ENCODE assay signal across 5 cellular contexts in genomic region chr10:38364073-38364472, GRCh38.
A peak's percentile ranks its signal among the peaks of the same experiment; 100 is the strongest.
DNase-seq lines count a peak whose midpoint lies in the region; ATAC-seq lines count a peak whose summit lies in the region.
"Not testable (repeated sequence)": the region's sequence is repeated elsewhere in the genome, so short reads cannot be mapped to it uniquely, and the experiment has no call there.

No MANE protein-coding gene starts in this region.

- H3K9me3 Mint-ChIP-seq in activated CD4-positive, alpha-beta T cell treated with anti-CD3 and anti-CD28 coated beads, Interleukin-2, amount 10 ng/mL, durations not matched to agents 7 days and 5 days; activated T-helper 17 cell treated with anti-CD3 and anti-CD28 coated beads, Interleukin-2, amount 50 U/mL, for 72 hours; activated naive CD4-positive, alpha-beta T cell treated with anti-CD3 and anti-CD28 coated beads, Interleukin-2, amount 50 U/mL, for 72 hours; stimulated activated naive CD8-positive, alpha-beta T cell treated with anti-CD3 and anti-CD28 coated beads, Interleukin-15, Interleukin-2, amounts not matched to agents 100 ng/mL and 50 ng/mL, for 24 hours: not testable (repeated sequence)

- not testable (repeated sequence) for H3K27me3 Mint-ChIP-seq in T-helper 17 cell; activated CD4-positive, alpha-beta T cell treated with anti-CD3 and anti-CD28 coated beads, Interleukin-2, amount 10 ng/mL, durations not matched to agents 7 days and 5 days; activated T-helper 17 cell treated with anti-CD3 and anti-CD28 coated beads, Interleukin-2, amount 50 U/mL, for 72 hours; stimulated activated naive CD8-positive, alpha-beta T cell treated with anti-CD3 and anti-CD28 coated beads, Interleukin-15, Interleukin-2, amounts not matched to agents 100 ng/mL and 50 ng/mL, for 24 hours

- not testable (repeated sequence) for DNase-seq in T-helper 17 cell; activated CD4-positive, alpha-beta T cell treated with anti-CD3 and anti-CD28 coated beads, Interleukin-2, amount 10 ng/mL, durations not matched to agents 7 days and 5 days; activated naive CD4-positive, alpha-beta T cell treated with anti-CD3 and anti-CD28 coated beads, Interleukin-2, amount 50 U/mL, for 72 hours (ENCODE audit: low spot score in 2 of 2)

- CTCF ChIA-PET in activated CD4-positive, alpha-beta T cell treated with anti-CD3 and anti-CD28 coated beads, Interleukin-2, amount 10 ng/mL, durations not matched to agents 7 days and 5 days (lab: Charles Lee) = not testable (repeated sequence)

- POLR2A ChIA-PET in activated CD4-positive, alpha-beta T cell treated with anti-CD3 and anti-CD28 coated beads, Interleukin-2, amount 10 ng/mL, durations not matched to agents 7 days and 5 days (lab: Charles Lee) = not testable (repeated sequence)

- not testable (repeated sequence) for H3K9me3 ChIP-seq in T-helper 17 cell (ENCODE audit: control insufficient read depth, low read length, poor library complexity, severe bottlenecking)

- ATAC-seq in T-helper 17 cell = not testable (repeated sequence)
- peak; percentile 85 for ATAC-seq in activated T-helper 17 cell treated with anti-CD3 and anti-CD28 coated beads, Interleukin-2, amount 50 U/mL, for 72 hours (replicated peaks)
- peak; percentile 40 to 68 for ATAC-seq in activated naive CD4-positive, alpha-beta T cell treated with anti-CD3 and anti-CD28 coated beads, Interleukin-2, amount 50 U/mL, for 72 hours

- H3K27ac Mint-ChIP-seq in T-helper 17 cell; activated naive CD4-positive, alpha-beta T cell treated with anti-CD3 and anti-CD28 coated beads, Interleukin-2, amount 50 U/mL, for 72 hours: not testable (repeated sequence)
- peak overlapping the region; percentile 46 for H3K27ac Mint-ChIP-seq in activated CD4-positive, alpha-beta T cell treated with anti-CD3 and anti-CD28 coated beads, Interleukin-2, amount 10 ng/mL, durations not matched to agents 7 days and 5 days
- peak overlapping the region; percentile 46 for H3K27ac Mint-ChIP-seq in activated T-helper 17 cell treated with anti-CD3 and anti-CD28 coated beads, Interleukin-2, amount 50 U/mL, for 72 hours
- H3K27ac Mint-ChIP-seq in stimulated activated naive CD8-positive, alpha-beta T cell treated with anti-CD3 and anti-CD28 coated beads, Interleukin-15, Interleukin-2, amounts not matched to agents 100 ng/mL and 50 ng/mL, for 24 hours = peak overlapping the region; percentile 12

- peaks cover 16% of the 10 kb centered on the region for H3K4me1 Mint-ChIP-seq in T-helper 17 cell
- H3K4me1 Mint-ChIP-seq in activated CD4-positive, alpha-beta T cell treated with anti-CD3 and anti-CD28 coated beads, Interleukin-2, amount 10 ng/mL, durations not matched to agents 7 days and 5 days; activated T-helper 17 cell treated with anti-CD3 and anti-CD28 coated beads, Interleukin-2, amount 50 U/mL, for 72 hours; stimulated activated naive CD8-positive, alpha-beta T cell treated with anti-CD3 and anti-CD28 coated beads, Interleukin-15, Interleukin-2, amounts not matched to agents 100 ng/mL and 50 ng/mL, for 24 hours (ENCODE audit: low read depth): not testable (repeated sequence)

- H3K4me3 Mint-ChIP-seq in T-helper 17 cell = peak overlapping the region; percentile 39
- not testable (repeated sequence) for H3K4me3 Mint-ChIP-seq in activated CD4-positive, alpha-beta T cell treated with anti-CD3 and anti-CD28 coated beads, Interleukin-2, amount 10 ng/mL, durations not matched to agents 7 days and 5 days; stimulated activated naive CD8-positive, alpha-beta T cell treated with anti-CD3 and anti-CD28 coated beads, Interleukin-15, Interleukin-2, amounts not matched to agents 100 ng/mL and 50 ng/mL, for 24 hours
- peak overlapping the region; percentile 16 for H3K4me3 Mint-ChIP-seq in activated T-helper 17 cell treated with anti-CD3 and anti-CD28 coated beads, Interleukin-2, amount 50 U/mL, for 72 hours

- H3K36me3 Mint-ChIP-seq in T-helper 17 cell (ENCODE audit: low read depth); activated naive CD4-positive, alpha-beta T cell treated with anti-CD3 and anti-CD28 coated beads, Interleukin-2, amount 50 U/mL, for 72 hours: not testable (repeated sequence)
- H3K36me3 Mint-ChIP-seq in activated CD4-positive, alpha-beta T cell treated with anti-CD3 and anti-CD28 coated beads, Interleukin-2, amount 10 ng/mL, durations not matched to agents 7 days and 5 days (ENCODE audit: low read depth) = peaks cover 40% of the 10 kb centered on the region
- peaks cover 98% of the 10 kb centered on the region for H3K36me3 Mint-ChIP-seq in activated T-helper 17 cell treated with anti-CD3 and anti-CD28 coated beads, Interleukin-2, amount 50 U/mL, for 72 hours (ENCODE audit: low read depth)
- H3K36me3 Mint-ChIP-seq in stimulated activated naive CD8-positive, alpha-beta T cell treated with anti-CD3 and anti-CD28 coated beads, Interleukin-15, Interleukin-2, amounts not matched to agents 100 ng/mL and 50 ng/mL, for 24 hours (ENCODE audit: low read depth) = peaks cover 29% of the 10 kb centered on the region
